Comparison of ENCODE assay signal across 1 cellular context in the genomic region with DNA sequence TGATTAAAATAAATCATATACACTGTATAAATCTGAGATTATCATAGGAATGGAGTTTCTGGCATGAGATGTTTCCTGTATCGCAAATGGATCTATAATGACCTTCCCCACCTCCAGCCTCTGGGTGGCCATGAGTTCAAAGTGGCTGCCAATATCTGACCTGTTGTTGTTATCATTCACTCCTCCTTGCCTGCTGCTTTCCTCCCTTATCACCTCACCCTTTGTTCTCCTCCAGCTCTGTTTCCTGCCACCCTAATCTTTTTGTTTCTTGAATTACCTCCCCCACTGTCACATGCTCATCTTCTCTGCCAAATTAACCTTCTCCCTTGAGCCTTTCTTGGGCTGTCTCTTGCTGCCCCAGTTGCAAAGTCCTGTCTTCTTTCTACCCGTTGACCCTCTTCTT.
A peak's percentile ranks its signal among the peaks of the same experiment; 100 is the strongest.
TF ChIP-seq lines count a peak whose summit lies in the region.

No MANE protein-coding gene starts in this region.

TF ChIP-seq in K562, 482 proteins besides CTCF, POLR2A, EP300 and RAD21 (continued from another document and continues in another):
- TF ChIP-seq, protein P1, sequence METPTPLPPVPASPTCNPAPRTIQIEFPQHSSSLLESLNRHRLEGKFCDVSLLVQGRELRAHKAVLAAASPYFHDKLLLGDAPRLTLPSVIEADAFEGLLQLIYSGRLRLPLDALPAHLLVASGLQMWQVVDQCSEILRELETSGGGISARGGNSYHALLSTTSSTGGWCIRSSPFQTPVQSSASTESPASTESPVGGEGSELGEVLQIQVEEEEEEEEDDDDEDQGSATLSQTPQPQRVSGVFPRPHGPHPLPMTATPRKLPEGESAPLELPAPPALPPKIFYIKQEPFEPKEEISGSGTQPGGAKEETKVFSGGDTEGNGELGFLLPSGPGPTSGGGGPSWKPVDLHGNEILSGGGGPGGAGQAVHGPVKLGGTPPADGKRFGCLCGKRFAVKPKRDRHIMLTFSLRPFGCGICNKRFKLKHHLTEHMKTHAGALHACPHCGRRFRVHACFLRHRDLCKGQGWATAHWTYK (CRISPR knock-in tag; IDR thresholded peaks at IDR 0.05), result 0 out of 2 replicates have a peak, but pooled peaks have one; percentile 30
- TF ChIP-seq USF2 (CRISPR knock-in tag; IDR thresholded peaks at IDR 0.05), result peak; percentile 54
- TF ChIP-seq NFRKB (IDR thresholded peaks at IDR 0.05; ENCODE audit: low read depth), result no peak
- peak; percentile 55; the same call in 1 of the 2 replicates for TF ChIP-seq ESRRA (IDR thresholded peaks at IDR 0.05; ENCODE audit: borderline replicate concordance, low read depth)
- TF ChIP-seq ZSCAN32 (CRISPR knock-in tag; IDR thresholded peaks at IDR 0.05), result no peak
- TF ChIP-seq DACH1 (IDR thresholded peaks at IDR 0.05; ENCODE audit: partially characterized antibody), result peak; percentile 69
- peak; percentile 86 for TF ChIP-seq MTA2 (IDR thresholded peaks at IDR 0.05; ENCODE audit: low read depth)
- TF ChIP-seq BDP1 (IDR thresholded peaks at IDR 0.05; ENCODE audit: insufficient read depth, insufficient read length), result no peak
- 0 out of 2 replicates have a peak, but pooled peaks have one; percentile 44 for TF ChIP-seq ZNF589 (CRISPR knock-in tag; IDR thresholded peaks at IDR 0.05; ENCODE audit: low read depth)
- TF ChIP-seq GTF2E2 (tag; IDR thresholded peaks at IDR 0.05), result no peak
- peak; percentile 86 for TF ChIP-seq HLTF (IDR thresholded peaks at IDR 0.05)
- no peak for TF ChIP-seq SAFB (IDR thresholded peaks at IDR 0.05; ENCODE audit: borderline replicate concordance, low read depth, low read length)
- 0 out of 4 replicates have a peak, but pooled peaks of 1 of the 2 experiments have one; percentile 44 for TF ChIP-seq ZMIZ1 (IDR thresholded peaks at IDR 0.05; ENCODE audit: low read depth in 2 of 2, low read length in 2 of 2)
- no peak for TF ChIP-seq CHD1 (IDR thresholded peaks at IDR 0.05; ENCODE audit: low read length)
- peak; percentile 57; the same call in 1 of the 2 replicates for TF ChIP-seq RAD51 (IDR thresholded peaks at IDR 0.05; ENCODE audit: borderline replicate concordance, low read depth)
- peak; percentile 69; the same call in 1 of the 2 replicates for TF ChIP-seq BCOR (IDR thresholded peaks at IDR 0.05)
- peak; percentile 42 for TF ChIP-seq BRD9 (IDR thresholded peaks at IDR 0.05; ENCODE audit: low read depth, partially characterized antibody)
- peak; percentile 60; the same call in 1 of the 2 replicates for TF ChIP-seq NBN (IDR thresholded peaks at IDR 0.05; ENCODE audit: low read depth)
- TF ChIP-seq STAT5B (CRISPR knock-in tag; IDR thresholded peaks at IDR 0.05), result no peak
- TF ChIP-seq, protein P2, sequence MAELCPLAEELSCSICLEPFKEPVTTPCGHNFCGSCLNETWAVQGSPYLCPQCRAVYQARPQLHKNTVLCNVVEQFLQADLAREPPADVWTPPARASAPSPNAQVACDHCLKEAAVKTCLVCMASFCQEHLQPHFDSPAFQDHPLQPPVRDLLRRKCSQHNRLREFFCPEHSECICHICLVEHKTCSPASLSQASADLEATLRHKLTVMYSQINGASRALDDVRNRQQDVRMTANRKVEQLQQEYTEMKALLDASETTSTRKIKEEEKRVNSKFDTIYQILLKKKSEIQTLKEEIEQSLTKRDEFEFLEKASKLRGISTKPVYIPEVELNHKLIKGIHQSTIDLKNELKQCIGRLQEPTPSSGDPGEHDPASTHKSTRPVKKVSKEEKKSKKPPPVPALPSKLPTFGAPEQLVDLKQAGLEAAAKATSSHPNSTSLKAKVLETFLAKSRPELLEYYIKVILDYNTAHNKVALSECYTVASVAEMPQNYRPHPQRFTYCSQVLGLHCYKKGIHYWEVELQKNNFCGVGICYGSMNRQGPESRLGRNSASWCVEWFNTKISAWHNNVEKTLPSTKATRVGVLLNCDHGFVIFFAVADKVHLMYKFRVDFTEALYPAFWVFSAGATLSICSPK (IDR thresholded peaks at IDR 0.05; ENCODE audit: borderline replicate concordance), result 0 out of 2 replicates have a peak, but pooled peaks have one; percentile 20
- no peak for TF ChIP-seq KLF10 (CRISPR knock-in tag; IDR thresholded peaks at IDR 0.05)
- TF ChIP-seq RFX5 (IDR thresholded peaks at IDR 0.05; ENCODE audit: low read depth, low read length), result no peak
- peak; percentile 44; a peak in 1 of 4 replicates for TF ChIP-seq FOXK2 (conservative IDR thresholded peaks at IDR 0.05 in 1 of 2, IDR thresholded peaks at IDR 0.05 in 1 of 2; ENCODE audit: low read depth in 2 of 2)
- TF ChIP-seq PYGO2 (tag; IDR thresholded peaks at IDR 0.05), result peak; percentile 80
- TF ChIP-seq RHOXF2B (CRISPR knock-in tag; conservative IDR thresholded peaks at IDR 0.05), result no peak
- TF ChIP-seq NR4A1 (CRISPR knock-in tag; IDR thresholded peaks at IDR 0.05), result no peak
- no peak for TF ChIP-seq NR4A1 (tag; IDR thresholded peaks at IDR 0.05)
- TF ChIP-seq POLR2AphosphoS5 (IDR thresholded peaks at IDR 0.05; ENCODE audit: control insufficient read depth, insufficient read depth, low read depth, low read length), result peak; percentile 54; the same call in 1 of the 2 replicates
- TF ChIP-seq TRIM28 (IDR thresholded peaks at IDR 0.05), result no peak
- TF ChIP-seq SMAD4 (CRISPR knock-in tag; conservative IDR thresholded peaks at IDR 0.05), result 0 out of 2 replicates have a peak, but pooled peaks have one; percentile 40
- TF ChIP-seq FOXM1 (IDR thresholded peaks at IDR 0.05; ENCODE audit: low read depth), result peak; percentile 75
- no peak for TF ChIP-seq FOXM1 (CRISPR knock-in tag; IDR thresholded peaks at IDR 0.05; ENCODE audit: low read depth)
- no peak for TF ChIP-seq ZNF165 (CRISPR knock-in tag; IDR thresholded peaks at IDR 0.05; ENCODE audit: borderline replicate concordance)
- no peak for TF ChIP-seq U2AF1 (optimal IDR thresholded peaks at IDR 0.05; ENCODE audit: low read depth, low read length)
- peak; percentile 43; the same call in 1 of the 2 replicates for TF ChIP-seq FOSL1 (tag; conservative IDR thresholded peaks at IDR 0.05)
- no peak for TF ChIP-seq DNMT1 (IDR thresholded peaks at IDR 0.05)
- peak; percentile 56; the same call in 1 of the 2 replicates for TF ChIP-seq EHMT2 (IDR thresholded peaks at IDR 0.05)
- TF ChIP-seq HDAC6 (IDR thresholded peaks at IDR 0.05; ENCODE audit: low read depth, low read length), result no peak
- no peak for TF ChIP-seq NR2C2 (CRISPR knock-in tag; IDR thresholded peaks at IDR 0.05)
- peak; percentile 70 for TF ChIP-seq NR2C2 (tag; IDR thresholded peaks at IDR 0.05)
- TF ChIP-seq ZNF140 (CRISPR knock-in tag; IDR thresholded peaks at IDR 0.05), result no peak
- 0 out of 2 replicates have a peak, but pooled peaks have one; percentile 31 for TF ChIP-seq ZNF584 (CRISPR knock-in tag; IDR thresholded peaks at IDR 0.05; ENCODE audit: low read depth)
- peak; percentile 89 for TF ChIP-seq NFIC (IDR thresholded peaks at IDR 0.05)
- peak; percentile 98 for TF ChIP-seq LEF1 (IDR thresholded peaks at IDR 0.05)
- TF ChIP-seq PKNOX1 (IDR thresholded peaks at IDR 0.05), result peak; percentile 42
- no peak for TF ChIP-seq CBX1 (IDR thresholded peaks at IDR 0.05; ENCODE audit: low read depth)
- no peak for TF ChIP-seq AFF4 (CRISPR knock-in tag; IDR thresholded peaks at IDR 0.05)
- peak; percentile 98 for TF ChIP-seq TCF7 (IDR thresholded peaks at IDR 0.05; ENCODE audit: borderline replicate concordance)
- 0 out of 2 replicates have a peak, but pooled peaks have one; percentile 19 for TF ChIP-seq BHLHE40 (IDR thresholded peaks at IDR 0.05; ENCODE audit: low read length)
- TF ChIP-seq, protein P3, sequence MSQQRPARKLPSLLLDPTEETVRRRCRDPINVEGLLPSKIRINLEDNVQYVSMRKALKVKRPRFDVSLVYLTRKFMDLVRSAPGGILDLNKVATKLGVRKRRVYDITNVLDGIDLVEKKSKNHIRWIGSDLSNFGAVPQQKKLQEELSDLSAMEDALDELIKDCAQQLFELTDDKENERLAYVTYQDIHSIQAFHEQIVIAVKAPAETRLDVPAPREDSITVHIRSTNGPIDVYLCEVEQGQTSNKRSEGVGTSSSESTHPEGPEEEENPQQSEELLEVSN (IDR thresholded peaks at IDR 0.05; ENCODE audit: borderline replicate concordance in 1 of 2, extremely low read depth in 1 of 2, insufficient read depth in 1 of 2, insufficient read length in 1 of 2, low read depth in 1 of 2, low read length in 1 of 2, poor library complexity in 1 of 2, severe bottlenecking in 1 of 2), result no peak
- peak; percentile 85; the same call in 1 of the 2 replicates for TF ChIP-seq ELF4 (CRISPR knock-in tag; IDR thresholded peaks at IDR 0.05)
- TF ChIP-seq PHB (CRISPR knock-in tag; IDR thresholded peaks at IDR 0.05), result no peak
- peak in 1 of 2 experiments; percentile 3; a peak in 1 of 4 replicates for TF ChIP-seq TEAD1 (CRISPR knock-in tag; IDR thresholded peaks at IDR 0.05)
- TF ChIP-seq HDAC1 (IDR thresholded peaks at IDR 0.05), result peak; percentile 48 to 92; a peak in 3 of 4 replicates
- peak; percentile 93 for TF ChIP-seq HDAC2 (IDR thresholded peaks at IDR 0.05)
- TF ChIP-seq ZNF695 (CRISPR knock-in tag; IDR thresholded peaks at IDR 0.05), result no peak
- no peak for TF ChIP-seq ZNF780A (CRISPR knock-in tag; IDR thresholded peaks at IDR 0.05)
- TF ChIP-seq NUFIP1 (IDR thresholded peaks at IDR 0.05; ENCODE audit: partially characterized antibody), result no peak
- peak; percentile 23 for TF ChIP-seq TAF9B (IDR thresholded peaks at IDR 0.05; ENCODE audit: partially characterized antibody)
- TF ChIP-seq, protein P4, sequence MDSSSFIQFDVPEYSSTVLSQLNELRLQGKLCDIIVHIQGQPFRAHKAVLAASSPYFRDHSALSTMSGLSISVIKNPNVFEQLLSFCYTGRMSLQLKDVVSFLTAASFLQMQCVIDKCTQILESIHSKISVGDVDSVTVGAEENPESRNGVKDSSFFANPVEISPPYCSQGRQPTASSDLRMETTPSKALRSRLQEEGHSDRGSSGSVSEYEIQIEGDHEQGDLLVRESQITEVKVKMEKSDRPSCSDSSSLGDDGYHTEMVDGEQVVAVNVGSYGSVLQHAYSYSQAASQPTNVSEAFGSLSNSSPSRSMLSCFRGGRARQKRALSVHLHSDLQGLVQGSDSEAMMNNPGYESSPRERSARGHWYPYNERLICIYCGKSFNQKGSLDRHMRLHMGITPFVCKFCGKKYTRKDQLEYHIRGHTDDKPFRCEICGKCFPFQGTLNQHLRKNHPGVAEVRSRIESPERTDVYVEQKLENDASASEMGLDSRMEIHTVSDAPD (CRISPR knock-in tag; IDR thresholded peaks at IDR 0.05), result no peak
